8 cellular contexts compared by ENCODE assay signal in the genomic region with DNA sequence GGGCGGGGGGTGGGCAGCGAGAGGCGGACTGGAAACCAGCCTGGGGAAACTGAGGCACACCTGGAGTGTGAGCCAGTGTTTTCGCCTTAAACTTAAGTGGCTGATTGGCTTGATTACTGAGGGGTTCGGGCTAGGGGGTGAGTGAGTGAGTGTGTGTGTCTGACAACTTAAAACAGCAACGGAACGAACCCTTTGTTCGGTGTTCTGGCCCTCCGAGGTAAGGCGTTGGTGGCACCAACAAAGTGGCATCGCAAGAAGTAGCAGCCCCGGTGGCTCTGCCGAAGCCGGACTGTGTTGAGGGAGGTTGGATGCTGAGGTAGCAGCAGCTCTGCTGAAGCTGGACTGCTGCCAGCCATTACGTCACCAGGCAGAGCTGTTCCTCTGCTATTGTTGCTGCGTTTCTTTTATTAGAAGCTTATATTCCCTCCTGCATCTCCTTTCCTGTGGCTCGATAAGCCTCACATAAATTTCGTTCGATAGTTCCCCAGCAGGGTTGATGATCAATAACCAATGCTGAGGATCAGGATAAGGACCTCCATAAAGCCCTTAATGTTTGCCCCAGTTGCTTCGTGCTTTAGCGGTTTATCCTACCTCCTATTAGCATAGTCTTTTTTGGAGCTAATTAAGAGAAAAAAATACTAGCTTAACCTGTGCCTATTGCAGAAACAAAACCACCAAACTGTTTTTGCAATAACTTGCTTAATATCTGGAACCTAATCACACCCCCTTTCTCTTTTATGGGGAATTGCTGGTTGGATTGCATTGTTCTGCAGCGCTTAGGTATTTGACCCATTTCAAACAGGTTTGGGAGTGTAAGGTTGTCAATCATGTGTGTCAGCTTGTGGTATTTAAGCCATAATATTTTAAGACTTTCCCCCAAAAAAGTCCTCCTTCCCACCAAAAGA. TPM values are rescaled to one million over a fixed set of nuclear protein-coding genes. Genes with fewer than 3 reads are reported as not detected.
DNase-seq lines count a peak whose midpoint lies in the region; ATAC-seq, FAIRE-seq and TF ChIP-seq lines count a peak whose summit lies in the region.

No MANE protein-coding gene starts in this region.

- peak overlapping the region; percentile 91 for H3K4me2 ChIP-seq in astrocyte (ENCODE audit: low read length)

- H4K20me1 ChIP-seq in astrocyte (ENCODE audit: insufficient read depth, low read length), result no peaks in the 10 kb centered on the region

- H3K4me1 ChIP-seq in astrocyte (ENCODE audit: insufficient read depth, low read length) (peaks cover 17% of the 10 kb centered on the region), right atrium auricular region (peaks cover 0 to 19% of the 10 kb centered on the region in 2 donors), transverse colon (peaks cover 17 to 28% (median 22%) of the 10 kb centered on the region in 4 donors)

- H3K27ac Mint-ChIP-seq in astrocyte (ENCODE audit: unreplicated experiment), result peak overlapping the region; percentile 86

- H3K27ac ChIP-seq in astrocyte (ENCODE audit: low read depth, low read length), result no peak overlapping the region
- peak overlapping the region; percentile 88 to 97 for H3K27ac ChIP-seq in right atrium auricular region
- H3K27ac ChIP-seq in transverse colon, result peak overlapping the region; percentile 91 to 99 (median 94)

- H3K4me3 Mint-ChIP-seq in astrocyte (ENCODE audit: unreplicated experiment), result peak overlapping the region; percentile 92

- peak; percentile 40 for TF ChIP-seq POLR2A in transverse colon (IDR thresholded peaks at IDR 0.05)

- H3K4me1 Mint-ChIP-seq in astrocyte (ENCODE audit: low read depth, unreplicated experiment), result no peaks in the 10 kb centered on the region

- TF ChIP-seq EP300 in transverse colon (IDR thresholded peaks at IDR 0.05; ENCODE audit: low read depth), result no peak

- H3K36me3 ChIP-seq in astrocyte (ENCODE audit: insufficient read depth, low read length) (no peaks in the 10 kb centered on the region), right atrium auricular region (no peaks in the 10 kb centered on the region), transverse colon (no peaks in the 10 kb centered on the region)

- 7 to 27% methylated on average over 2 to 21 of the region's 22 CpGs for whole genome bisulfite sequencing in transverse colon (ENCODE audit: low coverage in 1 of 2), 2 donors

- H3K27me3 ChIP-seq in astrocyte (ENCODE audit: insufficient read depth, low read length), result no peaks in the 10 kb centered on the region
- no peaks in the 10 kb centered on the region for H3K27me3 ChIP-seq in right atrium auricular region
- H3K27me3 ChIP-seq in transverse colon, result no peaks in the 10 kb centered on the region

- H2AFZ ChIP-seq in astrocyte (ENCODE audit: low read depth, low read length), result peak overlapping the region; percentile 97

- H3K4me3 ChIP-seq in GM08714 (ENCODE audit: low read length) (peak overlapping the region; percentile 86), astrocyte (ENCODE audit: insufficient read depth, low read depth, low read length) (peak overlapping the region; percentile 68), right atrium auricular region (peak overlapping the region; percentile 68 to 93), transverse colon (peak overlapping the region; percentile 76 to 83 (median 78))

- H3K27me3 Mint-ChIP-seq in astrocyte (ENCODE audit: low read depth, unreplicated experiment), result no peaks in the 10 kb centered on the region

- ATAC-seq in GM21737 (IDR thresholded peaks at IDR 0.05; ENCODE audit: unreplicated experiment), result no peak

- in situ Hi-C loops in transverse colon (cut with MboI; ENCODE audit: low pct_ligation_motif_present in 1 of 4, low pct_unique_long_range_greater_than_20kb in 1 of 4, low sequenced_read_pairs in 3 of 4), result no loop called here

- peaks cover 2% of the 10 kb centered on the region for H3K9me3 Mint-ChIP-seq in astrocyte (ENCODE audit: unreplicated experiment)

- no peaks in the 10 kb centered on the region for H3K9me3 ChIP-seq in astrocyte (ENCODE audit: insufficient read depth, low read depth, low read length)
- H3K9me3 ChIP-seq in right atrium auricular region, result no peaks in the 10 kb centered on the region
- H3K9me3 ChIP-seq in transverse colon, result no peaks in the 10 kb centered on the region

- peak overlapping the region; percentile 77 for H3K9ac ChIP-seq in astrocyte (ENCODE audit: low read length)

- FAIRE-seq in astrocyte (lab: Jason Lieb, UNC), result no peak

- DNase-seq in NCI-H146 treated with DMSO at 0.1 percent for 48 hours (lab: John Stamatoyannopoulos, UW; ENCODE audit: unreplicated experiment) (peak; percentile 59), T-helper 22 cell (ENCODE audit: low read depth) (peak; percentile 75), astrocyte (ENCODE audit: low read depth) (peak; percentile 78), right atrium auricular region (ENCODE audit: low spot score) (peak; percentile 92), posterior vena cava (ENCODE audit: low spot score) (peak; percentile 94), transverse colon (peak; percentile 91)

- no peaks in the 10 kb centered on the region for H3K79me2 ChIP-seq in astrocyte (ENCODE audit: insufficient read depth, low read length)

- no peaks in the 10 kb centered on the region for H3K36me3 Mint-ChIP-seq in astrocyte (ENCODE audit: low read depth, unreplicated experiment)

- TF ChIP-seq CTCF in astrocyte (IDR thresholded peaks at IDR 0.05; ENCODE audit: insufficient read depth, low read depth, low read length), result no peak
- TF ChIP-seq CTCF in right atrium auricular region (IDR thresholded peaks at IDR 0.05), result no peak
- TF ChIP-seq CTCF in transverse colon (IDR thresholded peaks at IDR 0.05), result peak in 1 of 5 experiments; percentile 8

- intact Hi-C loops in posterior vena cava (cut with DNase I), result no loop called here
- intact Hi-C loops in transverse colon (cut with DNase I; ENCODE audit: low total_unique reads), result no loop called here

RNA-seq across cellular contexts. Expression of a gene that starts 1.3 kb away (rescaled TPM):
- 0.70 and 1.1 TPM in 2 replicates for total RNA-seq in astrocyte
- under 1 TPM; 0.85 to 0.98 TPM for total RNA-seq in right atrium auricular region
- under 1 TPM; 0.32 to 0.33 TPM for total RNA-seq in posterior vena cava
- total RNA-seq in transverse colon, result 1 to 10 TPM in 1 of 4 donors, under 1 TPM in 3; 0.27 to 2.6 (median 0.36) TPM

RNA-seq across cellular contexts. Expression of a gene that starts 1.6 kb away (rescaled TPM):
- total RNA-seq in astrocyte, result 1.7 and 1.9 TPM in 2 replicates
- 1 to 10 TPM; 6.7 to 7.0 TPM for total RNA-seq in right atrium auricular region
- 1 to 10 TPM; 5.0 to 9.9 TPM for total RNA-seq in posterior vena cava
- total RNA-seq in transverse colon, result 10 to 100 TPM in 1 of 4 donors, 1 to 10 TPM in 2, not detected in 1; 5.6 to 11.1 (median 7.1) TPM
